Comparison of ENCODE assay signal across 1 cellular context in the genomic region with DNA sequence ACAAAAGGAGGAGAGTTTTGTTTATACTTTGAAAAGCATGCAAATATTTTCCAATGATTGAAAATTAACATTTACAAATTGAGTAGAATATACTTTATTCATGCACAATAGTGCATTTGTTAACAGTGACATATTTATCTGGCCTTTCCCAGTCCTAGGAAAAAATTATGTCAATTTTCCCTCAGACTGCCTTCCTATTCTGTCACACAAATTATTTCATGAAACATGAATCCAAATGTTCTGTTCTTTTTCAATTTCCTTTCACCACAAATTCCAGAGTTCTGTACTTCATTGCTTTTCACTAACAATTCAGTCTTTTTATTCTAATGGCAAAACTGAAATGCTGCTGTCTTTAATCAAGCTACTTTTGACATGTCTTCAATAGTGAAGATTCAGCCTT.
A peak's percentile ranks its signal among the peaks of the same experiment; 100 is the strongest.
TF ChIP-seq lines count a peak whose summit lies in the region.

No MANE protein-coding gene starts in this region.

TF ChIP-seq in SK-N-SH, 30 proteins besides CTCF, POLR2A, EP300 and RAD21 (continued from another document):
- TF ChIP-seq, protein P1, sequence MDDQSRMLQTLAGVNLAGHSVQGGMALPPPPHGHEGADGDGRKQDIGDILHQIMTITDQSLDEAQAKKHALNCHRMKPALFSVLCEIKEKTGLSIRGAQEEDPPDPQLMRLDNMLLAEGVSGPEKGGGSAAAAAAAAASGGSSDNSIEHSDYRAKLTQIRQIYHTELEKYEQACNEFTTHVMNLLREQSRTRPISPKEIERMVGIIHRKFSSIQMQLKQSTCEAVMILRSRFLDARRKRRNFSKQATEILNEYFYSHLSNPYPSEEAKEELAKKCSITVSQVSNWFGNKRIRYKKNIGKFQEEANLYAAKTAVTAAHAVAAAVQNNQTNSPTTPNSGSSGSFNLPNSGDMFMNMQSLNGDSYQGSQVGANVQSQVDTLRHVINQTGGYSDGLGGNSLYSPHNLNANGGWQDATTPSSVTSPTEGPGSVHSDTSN (IDR thresholded peaks at IDR 0.05) = peak; percentile 83
TF ChIP-seq in SK-N-SH: peak in this region for 3.
